In the genomic region with DNA sequence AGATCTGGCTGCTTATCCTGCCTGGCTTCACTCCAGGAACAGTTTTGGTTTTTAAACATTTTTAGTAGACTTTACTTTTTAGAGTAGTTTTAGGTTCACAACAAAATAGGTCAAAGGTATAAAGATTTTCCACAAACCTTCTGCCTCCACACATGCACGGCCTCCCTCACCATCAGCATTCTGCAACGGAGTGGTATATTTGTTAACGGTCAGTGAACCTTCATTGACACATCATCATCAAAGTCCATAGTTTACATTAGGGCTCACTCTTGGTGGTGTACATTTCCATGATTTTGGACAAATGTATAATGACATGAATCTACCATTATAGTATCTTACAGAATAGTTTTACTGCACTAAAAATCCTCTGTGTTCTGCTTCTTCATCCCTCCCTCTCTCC, we compare ENCODE assay signal across 1 cellular context.
TF ChIP-seq lines count a peak whose summit lies in the region.

No MANE protein-coding gene starts in this region.

TF ChIP-seq in GM23338, 12 proteins besides CTCF, POLR2A, EP300 and RAD21 (continued from another document):
- TF ChIP-seq, protein P1, sequence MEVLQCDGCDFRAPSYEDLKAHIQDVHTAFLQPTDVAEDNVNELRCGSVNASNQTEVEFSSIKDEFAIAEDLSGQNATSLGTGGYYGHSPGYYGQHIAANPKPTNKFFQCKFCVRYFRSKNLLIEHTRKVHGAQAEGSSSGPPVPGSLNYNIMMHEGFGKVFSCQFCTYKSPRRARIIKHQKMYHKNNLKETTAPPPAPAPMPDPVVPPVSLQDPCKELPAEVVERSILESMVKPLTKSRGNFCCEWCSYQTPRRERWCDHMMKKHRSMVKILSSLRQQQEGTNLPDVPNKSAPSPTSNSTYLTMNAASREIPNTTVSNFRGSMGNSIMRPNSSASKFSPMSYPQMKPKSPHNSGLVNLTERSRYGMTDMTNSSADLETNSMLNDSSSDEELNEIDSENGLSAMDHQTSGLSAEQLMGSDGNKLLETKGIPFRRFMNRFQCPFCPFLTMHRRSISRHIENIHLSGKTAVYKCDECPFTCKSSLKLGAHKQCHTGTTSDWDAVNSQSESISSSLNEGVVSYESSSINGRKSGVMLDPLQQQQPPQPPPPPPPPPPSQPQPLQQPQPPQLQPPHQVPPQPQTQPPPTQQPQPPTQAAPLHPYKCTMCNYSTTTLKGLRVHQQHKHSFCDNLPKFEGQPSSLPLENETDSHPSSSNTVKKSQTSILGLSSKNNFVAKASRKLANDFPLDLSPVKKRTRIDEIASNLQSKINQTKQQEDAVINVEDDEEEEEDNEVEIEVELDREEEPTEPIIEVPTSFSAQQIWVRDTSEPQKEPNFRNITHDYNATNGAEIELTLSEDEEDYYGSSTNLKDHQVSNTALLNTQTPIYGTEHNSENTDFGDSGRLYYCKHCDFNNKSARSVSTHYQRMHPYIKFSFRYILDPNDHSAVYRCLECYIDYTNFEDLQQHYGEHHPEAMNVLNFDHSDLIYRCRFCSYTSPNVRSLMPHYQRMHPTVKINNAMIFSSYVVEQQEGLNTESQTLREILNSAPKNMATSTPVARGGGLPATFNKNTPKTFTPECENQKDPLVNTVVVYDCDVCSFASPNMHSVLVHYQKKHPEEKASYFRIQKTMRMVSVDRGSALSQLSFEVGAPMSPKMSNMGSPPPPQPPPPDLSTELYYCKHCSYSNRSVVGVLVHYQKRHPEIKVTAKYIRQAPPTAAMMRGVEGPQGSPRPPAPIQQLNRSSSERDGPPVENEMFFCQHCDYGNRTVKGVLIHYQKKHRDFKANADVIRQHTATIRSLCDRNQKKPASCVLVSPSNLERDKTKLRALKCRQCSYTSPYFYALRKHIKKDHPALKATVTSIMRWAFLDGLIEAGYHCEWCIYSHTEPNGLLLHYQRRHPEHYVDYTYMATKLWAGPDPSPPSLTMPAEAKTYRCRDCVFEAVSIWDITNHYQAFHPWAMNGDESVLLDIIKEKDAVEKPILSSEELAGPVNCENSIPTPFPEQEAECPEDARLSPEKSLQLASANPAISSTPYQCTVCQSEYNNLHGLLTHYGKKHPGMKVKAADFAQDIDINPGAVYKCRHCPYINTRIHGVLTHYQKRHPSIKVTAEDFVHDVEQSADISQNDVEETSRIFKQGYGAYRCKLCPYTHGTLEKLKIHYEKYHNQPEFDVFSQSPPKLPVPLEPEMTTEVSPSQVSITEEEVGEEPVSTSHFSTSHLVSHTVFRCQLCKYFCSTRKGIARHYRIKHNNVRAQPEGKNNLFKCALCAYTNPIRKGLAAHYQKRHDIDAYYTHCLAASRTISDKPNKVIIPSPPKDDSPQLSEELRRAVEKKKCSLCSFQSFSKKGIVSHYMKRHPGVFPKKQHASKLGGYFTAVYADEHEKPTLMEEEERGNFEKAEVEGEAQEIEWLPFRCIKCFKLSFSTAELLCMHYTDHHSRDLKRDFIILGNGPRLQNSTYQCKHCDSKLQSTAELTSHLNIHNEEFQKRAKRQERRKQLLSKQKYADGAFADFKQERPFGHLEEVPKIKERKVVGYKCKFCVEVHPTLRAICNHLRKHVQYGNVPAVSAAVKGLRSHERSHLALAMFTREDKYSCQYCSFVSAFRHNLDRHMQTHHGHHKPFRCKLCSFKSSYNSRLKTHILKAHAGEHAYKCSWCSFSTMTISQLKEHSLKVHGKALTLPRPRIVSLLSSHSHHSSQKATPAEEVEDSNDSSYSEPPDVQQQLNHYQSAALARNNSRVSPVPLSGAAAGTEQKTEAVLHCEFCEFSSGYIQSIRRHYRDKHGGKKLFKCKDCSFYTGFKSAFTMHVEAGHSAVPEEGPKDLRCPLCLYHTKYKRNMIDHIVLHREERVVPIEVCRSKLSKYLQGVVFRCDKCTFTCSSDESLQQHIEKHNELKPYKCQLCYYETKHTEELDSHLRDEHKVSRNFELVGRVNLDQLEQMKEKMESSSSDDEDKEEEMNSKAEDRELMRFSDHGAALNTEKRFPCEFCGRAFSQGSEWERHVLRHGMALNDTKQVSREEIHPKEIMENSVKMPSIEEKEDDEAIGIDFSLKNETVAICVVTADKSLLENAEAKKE (CRISPR knock-in tag; IDR thresholded peaks at IDR 0.05): no peak
- TF ChIP-seq NANOG (IDR thresholded peaks at IDR 0.05; ENCODE audit: borderline replicate concordance): no peak
- no peak for TF ChIP-seq EZH2phosphoT487 (IDR thresholded peaks at IDR 0.05; ENCODE audit: unreplicated experiment)
- no peak for TF ChIP-seq ZNF114 (CRISPR knock-in tag; IDR thresholded peaks at IDR 0.05)
- no peak for TF ChIP-seq POLR2AphosphoS5 (IDR thresholded peaks at IDR 0.05; ENCODE audit: low read depth)
- TF ChIP-seq CREB1 (CRISPR knock-in tag; IDR thresholded peaks at IDR 0.05; ENCODE audit: low read depth): no peak
- TF ChIP-seq EZH2 (IDR thresholded peaks at IDR 0.05; ENCODE audit: low read depth, unreplicated experiment): no peak
- no peak for TF ChIP-seq JUNB (IDR thresholded peaks at IDR 0.05; ENCODE audit: unreplicated experiment)
- TF ChIP-seq, protein P2, sequence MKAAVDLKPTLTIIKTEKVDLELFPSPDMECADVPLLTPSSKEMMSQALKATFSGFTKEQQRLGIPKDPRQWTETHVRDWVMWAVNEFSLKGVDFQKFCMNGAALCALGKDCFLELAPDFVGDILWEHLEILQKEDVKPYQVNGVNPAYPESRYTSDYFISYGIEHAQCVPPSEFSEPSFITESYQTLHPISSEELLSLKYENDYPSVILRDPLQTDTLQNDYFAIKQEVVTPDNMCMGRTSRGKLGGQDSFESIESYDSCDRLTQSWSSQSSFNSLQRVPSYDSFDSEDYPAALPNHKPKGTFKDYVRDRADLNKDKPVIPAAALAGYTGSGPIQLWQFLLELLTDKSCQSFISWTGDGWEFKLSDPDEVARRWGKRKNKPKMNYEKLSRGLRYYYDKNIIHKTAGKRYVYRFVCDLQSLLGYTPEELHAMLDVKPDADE (IDR thresholded peaks at IDR 0.05): no peak
- no peak for TF ChIP-seq STAT1 (IDR thresholded peaks at IDR 0.05; ENCODE audit: unreplicated experiment)
- no peak for TF ChIP-seq ZNF331 (CRISPR knock-in tag; IDR thresholded peaks at IDR 0.05; ENCODE audit: low read depth)
